In genomic region chr9:121744687-121745395, GRCh38 we compare ENCODE assay signal across 10 cellular contexts.
DNase-seq lines count a peak whose midpoint lies in the region; ATAC-seq and TF ChIP-seq lines count a peak whose summit lies in the region.
"Had no signal": no experiment of that assay in that cellular context is flagged by ENCODE, and none has a peak within 500 bp of the region (broad histone marks: within the 10 kb centered on the region; RNA-seq: fewer than 3 reads in every experiment).

No MANE protein-coding gene starts in this region.

- peaks cover 2% of the 10 kb centered on the region for H3K36me3 Mint-ChIP-seq in osteocyte (ENCODE audit: unreplicated experiment)

- H3K4me1 ChIP-seq in OCI-LY1 (ENCODE audit: insufficient read depth, low read length, severe bottlenecking) (peaks cover 90% of the 10 kb centered on the region), fibroblast of lung (ENCODE audit: control insufficient read depth, extremely low read depth, insufficient read depth, low read length) (peaks cover 33% of the 10 kb centered on the region)

- H3K9me3 ChIP-seq in OCI-LY1 (ENCODE audit: low read length) = no peaks in the 10 kb centered on the region
- H3K9me3 ChIP-seq in fibroblast of lung (ENCODE audit: control insufficient read depth, insufficient read depth, low read depth, low read length) = no peaks in the 10 kb centered on the region

- H3K4me3 ChIP-seq in OCI-LY1 (ENCODE audit: low read depth, low read length, poor library complexity, severe bottlenecking) = peak overlapping the region; percentile 25
- H3K4me3 ChIP-seq in fibroblast of lung (replicated peaks in 1 of 4; ENCODE audit: control extremely low read depth in 1 of 4, insufficient read depth in 1 of 4, low read depth in 3 of 4, low read length in 4 of 4) = peak overlapping the region in 1 of 4 experiments; percentile 66

- peak; percentile 43 for DNase-seq in AG20443 (ENCODE audit: low spot score)
- peak in 1 of 2 donors; percentile 75 for DNase-seq in fibroblast of lung (ENCODE audit: low read depth in 2 of 2)
- DNase-seq in osteocyte (ENCODE audit: extremely low spot score, unreplicated experiment) = no peak
- no peak for DNase-seq in activated gamma-delta T cell (lab: John Stamatoyannopoulos, UW)
- DNase-seq: NCI-H524 treated with DMSO at 0.1 percent for 48 hours had no signal

- H3F3A ChIP-seq in OCI-LY1 (ENCODE audit: insufficient read depth, low read length) = no peaks in the 10 kb centered on the region

- TF ChIP-seq CTCF in OCI-LY1 (IDR thresholded peaks at IDR 0.05; ENCODE audit: low read length) (no peak; the same call in 1 of the 2 replicates), fibroblast of lung (conservative IDR thresholded peaks at IDR 0.05 in 1 of 2, IDR thresholded peaks at IDR 0.05 in 1 of 2; ENCODE audit: low read depth in 1 of 2, low read length in 2 of 2) (no peak), osteocyte (IDR thresholded peaks at IDR 0.05) (peak; percentile 2)

- H3K4me1 Mint-ChIP-seq in osteocyte (ENCODE audit: unreplicated experiment) = peaks cover 53% of the 10 kb centered on the region

- H3K27me3 Mint-ChIP-seq in osteocyte (ENCODE audit: unreplicated experiment) = no peaks in the 10 kb centered on the region
- H3K27me3 Mint-ChIP-seq: central memory CD8-positive, alpha-beta T cell had no signal

- H2AFZ ChIP-seq in OCI-LY1 (ENCODE audit: low read length) = no peak overlapping the region
- no peak overlapping the region for H2AFZ ChIP-seq in fibroblast of lung (ENCODE audit: low read length)

- H3K4me3 Mint-ChIP-seq in osteocyte (ENCODE audit: unreplicated experiment) = no peak overlapping the region
- H3K4me3 Mint-ChIP-seq: central memory CD8-positive, alpha-beta T cell had no signal

- no peaks in the 10 kb centered on the region for H3K79me2 ChIP-seq in OCI-LY1 (ENCODE audit: insufficient read depth, low read length)
- H3K79me2 ChIP-seq in fibroblast of lung (ENCODE audit: control insufficient read depth, insufficient read depth, low read length) = peaks cover 7% of the 10 kb centered on the region

- no peaks in the 10 kb centered on the region for H3K27me3 ChIP-seq in OCI-LY1 (ENCODE audit: insufficient read depth, low read length)
- H3K27me3 ChIP-seq in fibroblast of lung (ENCODE audit: control insufficient read depth, insufficient read depth, low read length) = no peaks in the 10 kb centered on the region

- peak overlapping the region; percentile 65; the same call in 1 of the 2 replicates for H3K9ac ChIP-seq in OCI-LY1 (ENCODE audit: low read length)
- H3K9ac ChIP-seq in fibroblast of lung (ENCODE audit: insufficient read depth, low read length) = no peak overlapping the region

- ATAC-seq in esophagus mucosa = no peak
- ATAC-seq in GM18858 (IDR thresholded peaks at IDR 0.05; ENCODE audit: unreplicated experiment) = no peak
- ATAC-seq in GM18517 (IDR thresholded peaks at IDR 0.05; ENCODE audit: unreplicated experiment) = no peak

- H3K27ac Mint-ChIP-seq in osteocyte (ENCODE audit: unreplicated experiment) = no peak overlapping the region

- H3K4me2 ChIP-seq in OCI-LY1 (ENCODE audit: low read length) (peak overlapping the region; percentile 52), fibroblast of lung (ENCODE audit: extremely low read depth, insufficient read depth, low read length) (peak overlapping the region; percentile 96)

- no peaks in the 10 kb centered on the region for H3K9me3 Mint-ChIP-seq in osteocyte (ENCODE audit: unreplicated experiment)
- H3K9me3 Mint-ChIP-seq: central memory CD8-positive, alpha-beta T cell had no signal

- H4K20me1 ChIP-seq in OCI-LY1 (ENCODE audit: insufficient read depth, low read length) (no peaks in the 10 kb centered on the region), fibroblast of lung (ENCODE audit: control insufficient read depth, extremely low read depth, insufficient read depth, low read length) (no peaks in the 10 kb centered on the region)

- H3K36me3 ChIP-seq in OCI-LY1 (ENCODE audit: insufficient read depth, low read length) (no peaks in the 10 kb centered on the region), fibroblast of lung (ENCODE audit: control insufficient read depth, insufficient read depth, low read length) (no peaks in the 10 kb centered on the region)

- no peaks in the 10 kb centered on the region for H3K9me2 ChIP-seq in OCI-LY1 (ENCODE audit: low read depth, low read length)

- H3K27ac ChIP-seq in OCI-LY1 (ENCODE audit: low read depth, low read length, poor library complexity, severe bottlenecking) = peak overlapping the region; percentile 93
- no peak overlapping the region for H3K27ac ChIP-seq in fibroblast of lung (ENCODE audit: insufficient read depth, low read length)
